11 cellular contexts compared by ENCODE assay signal in the genomic region with DNA sequence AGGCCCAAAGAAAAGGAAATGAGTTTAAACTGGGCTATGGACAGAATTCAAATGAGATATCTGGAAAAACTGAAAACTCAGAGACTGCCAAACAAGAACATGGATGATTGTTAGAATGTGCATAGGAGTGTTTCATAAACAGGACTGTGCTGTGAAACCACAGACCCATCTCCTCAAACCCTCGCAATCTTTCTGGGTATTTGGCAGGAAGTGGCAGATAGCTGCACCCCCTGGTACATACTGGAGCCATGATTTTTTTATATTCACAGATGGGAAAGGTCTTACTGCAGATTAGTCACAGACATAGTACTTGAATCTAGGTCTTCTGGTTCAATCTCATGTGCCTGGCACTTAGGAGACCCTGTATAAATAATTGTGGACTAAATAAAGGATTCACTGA.
DNase-seq lines count a peak whose midpoint lies in the region; ATAC-seq and TF ChIP-seq lines count a peak whose summit lies in the region.
"Had no signal": no experiment of that assay in that cellular context is flagged by ENCODE, and none has a peak within 500 bp of the region (broad histone marks: within the 10 kb centered on the region; RNA-seq: fewer than 3 reads in every experiment).

No MANE protein-coding gene starts in this region.

- peak; percentile 40 for DNase-seq in AG10803 (ENCODE audit: low read depth)
- DNase-seq in Jurkat, Clone E6-1 (ENCODE audit: low read depth, low spot score): peak; percentile 90
- DNase-seq in activated CD4-positive, alpha-beta T cell treated with anti-CD3 and anti-CD28 coated beads, Interleukin-2, amount 10 ng/mL, durations not matched to agents 24 days and 14 days: peak; percentile 85
- peak; percentile 57 to 74 (median 66) for DNase-seq in immature natural killer cell
- DNase-seq in hepatic stellate cell (ENCODE audit: low spot score): no peak
- DNase-seq in GM13976 (ENCODE audit: low spot score): no peak
- DNase-seq: kidney glomerular epithelial cell, NCI-H345, retina had no signal

- TF ChIP-seq CTCF in AG10803 (conservative IDR thresholded peaks at IDR 0.05; ENCODE audit: low read length): no peak
- no peak for TF ChIP-seq CTCF in GM13976 (IDR thresholded peaks at IDR 0.05; ENCODE audit: borderline replicate concordance, control extremely low read depth, extremely low read depth, insufficient read depth, missing control alignments)

- no peak for ATAC-seq in HG03139 (IDR thresholded peaks at IDR 0.05; ENCODE audit: unreplicated experiment)
- ATAC-seq in HG03521 (IDR thresholded peaks at IDR 0.05; ENCODE audit: unreplicated experiment): no peak

- no peaks in the 10 kb centered on the region for H3K27me3 Mint-ChIP-seq in activated CD4-positive, alpha-beta T cell treated with anti-CD3 and anti-CD28 coated beads, Interleukin-2, amount 10 ng/mL, durations not matched to agents 24 days and 14 days
- H3K27me3 Mint-ChIP-seq in immature natural killer cell (ENCODE audit: low read depth in 3 of 3): peaks cover 2 to 7% (median 6%) of the 10 kb centered on the region in 3 donors

- H3K4me3 Mint-ChIP-seq in activated CD4-positive, alpha-beta T cell treated with anti-CD3 and anti-CD28 coated beads, Interleukin-2, amount 10 ng/mL, durations not matched to agents 24 days and 14 days: peak overlapping the region; percentile 56
- peak overlapping the region; percentile 52 to 85 (median 72) for H3K4me3 Mint-ChIP-seq in immature natural killer cell

- peaks cover 4% of the 10 kb centered on the region for H3K9me3 Mint-ChIP-seq in activated CD4-positive, alpha-beta T cell treated with anti-CD3 and anti-CD28 coated beads, Interleukin-2, amount 10 ng/mL, durations not matched to agents 24 days and 14 days
- H3K9me3 Mint-ChIP-seq in immature natural killer cell: no peaks in the 10 kb centered on the region

- H3K4me1 Mint-ChIP-seq in activated CD4-positive, alpha-beta T cell treated with anti-CD3 and anti-CD28 coated beads, Interleukin-2, amount 10 ng/mL, durations not matched to agents 24 days and 14 days: peaks cover 67% of the 10 kb centered on the region
- H3K4me1 Mint-ChIP-seq in immature natural killer cell: peaks cover 79 to 80% of the 10 kb centered on the region in 2 donors

- intact Hi-C loops in activated CD4-positive, alpha-beta T cell treated with anti-CD3 and anti-CD28 coated beads, Interleukin-2, amount 10 ng/mL, durations not matched to agents 24 days and 14 days (cut with micrococcal nuclease): loop anchor here (2.0 to 5.0 kb wide), 2 partner anchors 73 to 138 kb away; no protein-coding TSS in a partner anchor

- peaks cover 18% of the 10 kb centered on the region for H3K36me3 Mint-ChIP-seq in activated CD4-positive, alpha-beta T cell treated with anti-CD3 and anti-CD28 coated beads, Interleukin-2, amount 10 ng/mL, durations not matched to agents 24 days and 14 days (ENCODE audit: low read depth)
- H3K36me3 Mint-ChIP-seq in immature natural killer cell: peaks cover 7 to 12% (median 11%) of the 10 kb centered on the region in 3 donors

- H3K4me3 ChIP-seq in AG10803 (ENCODE audit: low read length): no peak overlapping the region
- no peak overlapping the region for H3K4me3 ChIP-seq in Jurkat, Clone E6-1 (ENCODE audit: low read length)

- in situ Hi-C loops in GM13976 (cut with MboI; ENCODE audit: low sequenced_read_pairs, unreplicated experiment): no loop called here

- peak overlapping the region; percentile 84 for H3K27ac Mint-ChIP-seq in activated CD4-positive, alpha-beta T cell treated with anti-CD3 and anti-CD28 coated beads, Interleukin-2, amount 10 ng/mL, durations not matched to agents 24 days and 14 days
- peak overlapping the region; percentile 72 to 91 (median 82) for H3K27ac Mint-ChIP-seq in immature natural killer cell

Comparison
In these comparisons a context has a peak if more than half of its experiments do, and no peak if none do; other contexts are left out.
1. DNase-seq: peak in AG10803 (single experiment), Jurkat, Clone E6-1 (single experiment), activated CD4-positive, alpha-beta T cell treated with anti-CD3 and anti-CD28 coated beads, Interleukin-2, amount 10 ng/mL, durations not matched to agents 24 days and 14 days (single experiment) and immature natural killer cell (3 of 3); none in hepatic stellate cell (single experiment) and GM13976 (single experiment).